8 cellular contexts compared by ENCODE assay signal in genomic region chr15:84600331-84600686, GRCh38. TPM values are rescaled to one million over a fixed set of nuclear protein-coding genes. Genes with fewer than 3 reads are reported as not detected.
DNase-seq lines count a peak whose midpoint lies in the region; ATAC-seq, FAIRE-seq and TF ChIP-seq lines count a peak whose summit lies in the region.

No MANE protein-coding gene starts in this region.

- TF ChIP-seq CTCF in bronchial epithelial cell (IDR thresholded peaks at IDR 0.05; ENCODE audit: insufficient read depth, low read length, severe bottlenecking): no peak

- H3K4me3 ChIP-seq in bronchial epithelial cell (ENCODE audit: low read depth, low read length): peak overlapping the region; percentile 90

- no peaks in the 10 kb centered on the region for H3K27me3 ChIP-seq in bronchial epithelial cell (ENCODE audit: control insufficient read depth, insufficient read depth, low read length)

- ATAC-seq in HG02840 (IDR thresholded peaks at IDR 0.05; ENCODE audit: low FRiP score, unreplicated experiment): peak; percentile 19
- ATAC-seq in GM19351 (IDR thresholded peaks at IDR 0.05; ENCODE audit: unreplicated experiment): no peak

- H3K36me3 ChIP-seq in bronchial epithelial cell (ENCODE audit: control insufficient read depth, insufficient read depth, low read length): peaks cover 3% of the 10 kb centered on the region

- FAIRE-seq in G401.6 (lab: Jason Lieb, UNC) (peak; percentile 59), bronchial epithelial cell (lab: Jason Lieb, UNC) (no peak)

- DNase-seq in NCI-H2029 (lab: John Stamatoyannopoulos, UW) (peak; percentile 29), T1000 (lab: John Stamatoyannopoulos, UW) (peak; percentile 75), bronchial epithelial cell (ENCODE audit: low read depth) (peak; percentile 83), islet precursor cell (peak; percentile 69)
- peak; percentile 19 to 58 for DNase-seq in stimulated activated CD4-positive, alpha-beta T cell treated with anti-CD3 and anti-CD28 coated beads, Interleukin-12 subunit alpha, Interleukin-12 subunit beta, amount 100 ng/mL, for 24 hours (ENCODE audit: low read depth in 2 of 2)

RNA-seq across cellular contexts. Expression of gene ZSCAN2, which starts 0.5 kb away (rescaled TPM):
- total RNA-seq in bronchial epithelial cell: 4.7 and 7.4 TPM in 2 replicates

RNA-seq across cellular contexts. Expression of gene WDR73, which starts 53.8 kb away (rescaled TPM):
- 24.0 and 31.0 TPM in 2 replicates for total RNA-seq in bronchial epithelial cell

RNA-seq across cellular contexts. Expression of gene NMB, which starts 57.7 kb away (rescaled TPM):
- total RNA-seq in bronchial epithelial cell: 1.1 and 1.5 TPM in 2 replicates

Comparison
In these comparisons a context has a peak if more than half of its experiments do, and no peak if none do; other contexts are left out.
1. DNase-seq: peak in every context shown above with its lines; median percentile 83 in bronchial epithelial cell; 75 in T1000; 69 in islet precursor cell; 38 in stimulated activated CD4-positive, alpha-beta T cell treated with anti-CD3 and anti-CD28 coated beads, Interleukin-12 subunit alpha, Interleukin-12 subunit beta, amount 100 ng/mL, for 24 hours; 29 in NCI-H2029.